8 cellular contexts compared by ENCODE assay signal in the genomic region with DNA sequence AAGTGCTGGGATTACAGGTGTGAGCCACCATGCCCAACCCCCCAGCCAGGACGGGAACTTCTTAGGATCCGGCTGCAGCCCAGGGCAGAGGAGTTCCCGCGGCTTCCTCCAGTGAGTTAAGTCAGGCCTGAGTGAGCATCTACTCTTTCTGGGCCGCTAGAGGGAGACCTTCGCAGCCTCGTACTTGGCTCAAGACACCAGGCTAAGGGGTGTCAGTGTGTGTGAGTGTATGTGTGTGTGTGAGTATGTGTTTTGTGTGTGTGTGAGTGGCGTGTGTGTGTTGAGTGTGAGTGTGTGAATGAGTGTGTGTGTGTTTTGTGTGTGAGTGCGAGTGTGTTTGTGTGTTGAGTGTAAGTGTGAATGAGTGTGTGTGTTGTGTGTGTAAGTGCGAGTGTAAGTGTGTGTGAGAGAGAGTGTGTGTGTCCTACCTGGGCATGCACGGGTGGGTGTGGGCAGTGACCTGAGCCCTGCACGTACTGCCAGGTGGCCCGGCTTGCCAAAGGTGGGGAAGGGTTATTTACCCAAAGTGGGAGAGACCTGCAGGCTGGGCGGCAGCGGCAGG. TPM values are rescaled to one million over a fixed set of nuclear protein-coding genes. Genes with fewer than 3 reads are reported as not detected.
DNase-seq lines count a peak whose midpoint lies in the region; ATAC-seq and TF ChIP-seq lines count a peak whose summit lies in the region.
"Had no signal": no experiment of that assay in that cellular context is flagged by ENCODE, and none has a peak within 500 bp of the region (broad histone marks: within the 10 kb centered on the region; RNA-seq: fewer than 3 reads in every experiment).

No MANE protein-coding gene starts in this region.

- DNase-seq in GM13976 (ENCODE audit: low spot score) (peak; percentile 86), NCI-H2029 treated with DMSO at 0.1 percent for 48 hours (lab: John Stamatoyannopoulos, UW) (peak; percentile 45), T-helper 22 cell (ENCODE audit: low read depth) (peak; percentile 48), ascending aorta (ENCODE audit: low spot score in 2 of 2) (peak in 1 of 2 donors; percentile 85), hepatic stellate cell (ENCODE audit: low spot score) (peak; percentile 89), gastrocnemius medialis (peak; percentile 61 to 72)

- no peak overlapping the region for H3K4me3 ChIP-seq in ascending aorta
- H3K4me3 ChIP-seq in gastrocnemius medialis = no peak overlapping the region

- peak; percentile 86 to 93 for ATAC-seq in gastrocnemius medialis
- ATAC-seq in HG02642 (IDR thresholded peaks at IDR 0.05; ENCODE audit: poor library complexity, unreplicated experiment) = no peak

- TF ChIP-seq POLR2A in gastrocnemius medialis (IDR thresholded peaks at IDR 0.05) = no peak

- H3K27ac ChIP-seq in ascending aorta = no peak overlapping the region
- H3K27ac ChIP-seq in gastrocnemius medialis = no peak overlapping the region

- intact Hi-C loops in ascending aorta (cut with DNase I) = loop anchor here (1.0 to 2.0 kb wide), 3 partner anchors 23 to 132 kb away; partner anchors contain the start of gene SOCS3
- intact Hi-C loops in gastrocnemius medialis (cut with DNase I; ENCODE audit: low total_unique reads) = loop anchor here (1.0 to 2.0 kb wide), 3 partner anchors 19 to 132 kb away; partner anchors contain the start of gene SOCS3

- TF ChIP-seq CTCF in GM13976 (IDR thresholded peaks at IDR 0.05; ENCODE audit: borderline replicate concordance, control extremely low read depth, extremely low read depth, insufficient read depth, missing control alignments) (peak; percentile 71), ascending aorta (IDR thresholded peaks at IDR 0.05) (peak; percentile 77 to 79 (median 77)), gastrocnemius medialis (IDR thresholded peaks at IDR 0.05 in 4 of 5, conservative IDR thresholded peaks at IDR 0.05 in 1 of 5) (peak; percentile 71 to 84 (median 77))

- in situ Hi-C loops in GM13976 (cut with MboI; ENCODE audit: low sequenced_read_pairs, unreplicated experiment) (no loop called here), gastrocnemius medialis (cut with MboI; ENCODE audit: low sequenced_read_pairs in 4 of 4) (loop anchor here in 3 of 4 donors (5.0 to 10.0 kb wide), 2 partner anchors 132 to 135 kb away; no protein-coding TSS in a partner anchor)

- H3K36me3 ChIP-seq in ascending aorta (no peaks in the 10 kb centered on the region), gastrocnemius medialis (no peaks in the 10 kb centered on the region)

- H3K9me3 ChIP-seq in ascending aorta = no peaks in the 10 kb centered on the region
- no peaks in the 10 kb centered on the region for H3K9me3 ChIP-seq in gastrocnemius medialis

- H3K27me3 ChIP-seq in ascending aorta (no peaks in the 10 kb centered on the region), gastrocnemius medialis (no peaks in the 10 kb centered on the region)

- H3K4me1 ChIP-seq in ascending aorta (no peaks in the 10 kb centered on the region), gastrocnemius medialis (peaks cover 4 to 13% of the 10 kb centered on the region in 2 donors)

RNA-seq across cellular contexts. Expression of gene TMEM235, which starts 58.5 kb away (rescaled TPM):
- total RNA-seq in ascending aorta (not detected), gastrocnemius medialis (not detected)
- total RNA-seq: skeletal muscle tissue had no signal
